8 cellular contexts compared by ENCODE assay signal in genomic region chr7:102412548-102412947, GRCh38. TPM values are rescaled to one million over a fixed set of nuclear protein-coding genes. Genes with fewer than 3 reads are reported as not detected.
DNase-seq lines count a peak whose midpoint lies in the region; ATAC-seq and TF ChIP-seq lines count a peak whose summit lies in the region.

No MANE protein-coding gene starts in this region.

- no peak overlapping the region for H3K27ac ChIP-seq in mammary epithelial cell (ENCODE audit: insufficient read depth, low read depth, low read length)
- H3K27ac ChIP-seq in right lobe of liver, result no peak overlapping the region

- no peaks in the 10 kb centered on the region for H3K27me3 Mint-ChIP-seq in stimulated activated naive CD8-positive, alpha-beta T cell treated with anti-CD3 and anti-CD28 coated beads, Interleukin-15, amount 100 ng/mL, for 72 hours

- H3K4me3 Mint-ChIP-seq in stimulated activated naive CD8-positive, alpha-beta T cell treated with anti-CD3 and anti-CD28 coated beads, Interleukin-15, amount 100 ng/mL, for 72 hours, result no peak overlapping the region

- peaks cover 9% of the 10 kb centered on the region for H3K79me2 ChIP-seq in mammary epithelial cell (ENCODE audit: insufficient read depth, low read length)

- no TSS peak for BruUV-seq in mammary epithelial cell (replicated peaks; lab: Mats Ljungman, UMichigan)

- H3K27me3 ChIP-seq in mammary epithelial cell (ENCODE audit: insufficient read depth, low read length), result no peaks in the 10 kb centered on the region
- H3K27me3 ChIP-seq in right lobe of liver, result no peaks in the 10 kb centered on the region

- DNase-seq in stimulated activated naive CD8-positive, alpha-beta T cell treated with anti-CD3 and anti-CD28 coated beads, Interleukin-15, Interleukin-2, amounts not matched to agents 100 U/mL and 50 U/mL, for 24 hours, result peak; percentile 49
- no peak for DNase-seq in stimulated activated naive CD8-positive, alpha-beta T cell treated with anti-CD3 and anti-CD28 coated beads, Interleukin-15, amount 100 ng/mL, for 72 hours
- peak; percentile 78 for DNase-seq in RPMI8226
- no peak for DNase-seq in mammary epithelial cell
- peak in 1 of 3 donors; percentile 29 for DNase-seq in right lobe of liver
- no peak for DNase-seq in H4 (ENCODE audit: low spot score)
- DNase-seq in NCI-H2227 (lab: John Stamatoyannopoulos, UW; ENCODE audit: unreplicated experiment), result no peak

- H3K4me1 ChIP-seq in mammary epithelial cell (ENCODE audit: insufficient read depth, low read length) (no peaks in the 10 kb centered on the region), right lobe of liver (no peaks in the 10 kb centered on the region)

- H3K9me3 ChIP-seq in mammary epithelial cell (replicated peaks; ENCODE audit: insufficient read depth, low read length) (no peaks in the 10 kb centered on the region), right lobe of liver (no peaks in the 10 kb centered on the region)

- no peak for TF ChIP-seq POLR2A in right lobe of liver (IDR thresholded peaks at IDR 0.05)

- H3K36me3 ChIP-seq in mammary epithelial cell (ENCODE audit: insufficient read depth, low read length), result peaks cover 10% of the 10 kb centered on the region
- H3K36me3 ChIP-seq in right lobe of liver, result peaks cover 0 to 43% (median 4%) of the 10 kb centered on the region in 4 donors

- H3K4me3 ChIP-seq in mammary epithelial cell (replicated peaks in 1 of 3; ENCODE audit: insufficient read depth in 1 of 3, low read depth in 2 of 3, low read length in 3 of 3) (no peak overlapping the region), right lobe of liver (no peak overlapping the region)

- intact Hi-C loops in mammary epithelial cell (cut with micrococcal nuclease), result loop anchor here (1.0 to 2.0 kb wide), 2 partner anchors 38 to 53 kb away; no protein-coding TSS in a partner anchor
- intact Hi-C loops in right lobe of liver (cut with DNase I), result no loop called here

- H4K20me1 ChIP-seq in mammary epithelial cell (ENCODE audit: insufficient read depth, low read length), result no peaks in the 10 kb centered on the region

- ATAC-seq in stimulated activated naive CD8-positive, alpha-beta T cell treated with anti-CD3 and anti-CD28 coated beads, Interleukin-15, Interleukin-2, amounts not matched to agents 100 U/mL and 50 U/mL, for 24 hours, result no peak
- no peak for ATAC-seq in stimulated activated naive CD8-positive, alpha-beta T cell treated with anti-CD3 and anti-CD28 coated beads, Interleukin-15, amount 100 ng/mL, for 72 hours
- ATAC-seq in right lobe of liver (peak; percentile 71 to 77 (median 74)), GM19455 (IDR thresholded peaks at IDR 0.05; ENCODE audit: unreplicated experiment) (no peak)

- no peak overlapping the region for H3K27ac Mint-ChIP-seq in stimulated activated naive CD8-positive, alpha-beta T cell treated with anti-CD3 and anti-CD28 coated beads, Interleukin-15, amount 100 ng/mL, for 72 hours

- no peak overlapping the region for H3K9ac ChIP-seq in mammary epithelial cell (ENCODE audit: insufficient read depth, low read length)

- H2AFZ ChIP-seq in mammary epithelial cell (ENCODE audit: low read depth, low read length), result no peak overlapping the region

- H3K4me1 Mint-ChIP-seq in stimulated activated naive CD8-positive, alpha-beta T cell treated with anti-CD3 and anti-CD28 coated beads, Interleukin-15, amount 100 ng/mL, for 72 hours, result peaks cover 39% of the 10 kb centered on the region

- dilution Hi-C loops in mammary epithelial cell (cut with HindIII; ENCODE audit: low sequenced_read_pairs), result no loop called here

- H3K9me3 Mint-ChIP-seq in stimulated activated naive CD8-positive, alpha-beta T cell treated with anti-CD3 and anti-CD28 coated beads, Interleukin-15, amount 100 ng/mL, for 72 hours, result peaks cover 0 to 6% of the 10 kb centered on the region in 2 donors

- in situ Hi-C loops in mammary epithelial cell (cut with MboI; ENCODE audit: low sequenced_read_pairs in 2 of 2), result no loop called here

- TF ChIP-seq CTCF in mammary epithelial cell (conservative IDR thresholded peaks at IDR 0.05 in 1 of 2, IDR thresholded peaks at IDR 0.05 in 1 of 2; ENCODE audit: extremely low read depth in 1 of 2, insufficient read depth in 1 of 2, low read depth in 1 of 2, low read length in 2 of 2), result peak; percentile 50 to 57
- peak; percentile 30 to 43 (median 34) for TF ChIP-seq CTCF in right lobe of liver (IDR thresholded peaks at IDR 0.05)

- H3K4me2 ChIP-seq in mammary epithelial cell (ENCODE audit: insufficient read depth, low read depth, low read length), result no peak overlapping the region

- 28% methylated on average over 5 of the region's 6 CpGs for whole genome bisulfite sequencing in mammary epithelial cell (ENCODE audit: low coverage, missing lambda C conversion rate)
- 56% methylated on average over 5 of the region's 6 CpGs for WGBS in right lobe of liver (ENCODE audit: insufficient coverage, low coverage, low lambda C conversion rate, missing lambda C conversion rate)

- CTCF ChIA-PET in mammary epithelial cell (lab: Charles Lee; ENCODE audit: low non-redundant PET), result no interaction called here

RNA-seq across cellular contexts. Expression of gene PRKRIP1, which starts 16.4 kb away (rescaled TPM):
- 10 to 100 TPM; 13.3 to 27.1 TPM for total RNA-seq in mammary epithelial cell
- polyA plus RNA-seq in mammary epithelial cell, result 13.2 TPM
- 1.0 TPM for polyA minus RNA-seq in mammary epithelial cell
- total RNA-seq in right lobe of liver, result 1 to 10 TPM; 6.1 to 9.8 (median 8.9) TPM
- total RNA-seq in H4 (2014; rRNA removed; shearing (Covaris generic)), result 20.9 and 24.5 TPM in 2 replicates

RNA-seq across cellular contexts. Expression of gene ORAI2, which starts 20.8 kb away (rescaled TPM):
- total RNA-seq in mammary epithelial cell, result 10 to 100 TPM; 17.3 to 28.0 TPM
- 10.7 TPM for polyA plus RNA-seq in mammary epithelial cell
- polyA minus RNA-seq in mammary epithelial cell, result 13.6 TPM
- 1 to 10 TPM; 1.2 to 4.2 (median 2.6) TPM for total RNA-seq in right lobe of liver
- 35.9 and 37.3 TPM in 2 replicates for total RNA-seq in H4 (2014; rRNA removed; shearing (Covaris generic))

RNA-seq across cellular contexts. Expression of gene ALKBH4, which starts 52.1 kb away (rescaled TPM):
- total RNA-seq in mammary epithelial cell, result 10 to 100 TPM in 1 of 2 donors, 1 to 10 TPM in 1; 9.2 to 12.5 TPM
- 5.3 TPM for polyA plus RNA-seq in mammary epithelial cell
- polyA minus RNA-seq in mammary epithelial cell, result 0.41 TPM
- total RNA-seq in right lobe of liver, result 10 to 100 TPM in 1 of 6 experiments, 1 to 10 TPM in 5; 3.7 to 11.7 (median 5.6) TPM
- total RNA-seq in H4 (2014; rRNA removed; shearing (Covaris generic)), result 45.7 and 52.7 TPM in 2 replicates

RNA-seq across cellular contexts. Expression of gene LRWD1, which starts 52.2 kb away (rescaled TPM):
- total RNA-seq in mammary epithelial cell, result 10 to 100 TPM; 17.8 to 18.3 TPM
- polyA plus RNA-seq in mammary epithelial cell, result 18.0 TPM
- 10.0 TPM for polyA minus RNA-seq in mammary epithelial cell
- total RNA-seq in right lobe of liver, result 10 to 100 TPM in 4 of 6 experiments, 1 to 10 TPM in 2; 8.3 to 15.5 (median 12.9) TPM
- total RNA-seq in H4 (2014; rRNA removed; shearing (Covaris generic)), result 30.6 and 42.1 TPM in 2 replicates

RNA-seq across cellular contexts. Expression of gene SPDYE6, which starts 56.3 kb away (rescaled TPM):
- not detected for total RNA-seq in mammary epithelial cell
- not detected for polyA plus RNA-seq in mammary epithelial cell
- not detected for polyA minus RNA-seq in mammary epithelial cell
- total RNA-seq in right lobe of liver, result not detected
- total RNA-seq in H4 (2014; rRNA removed; shearing (Covaris generic)), result not detected in 2 replicates

Comparison
In these comparisons a context has a peak if more than half of its experiments do, and no peak if none do; other contexts are left out.
1. DNase-seq: peak in stimulated activated naive CD8-positive, alpha-beta T cell treated with anti-CD3 and anti-CD28 coated beads, Interleukin-15, Interleukin-2, amounts not matched to agents 100 U/mL and 50 U/mL, for 24 hours (single experiment) and RPMI8226 (single experiment); none in stimulated activated naive CD8-positive, alpha-beta T cell treated with anti-CD3 and anti-CD28 coated beads, Interleukin-15, amount 100 ng/mL, for 72 hours (0 of 2), mammary epithelial cell (single experiment), H4 (single experiment) and NCI-H2227 (single experiment).
2. ATAC-seq: peak in right lobe of liver (4 of 4); none in stimulated activated naive CD8-positive, alpha-beta T cell treated with anti-CD3 and anti-CD28 coated beads, Interleukin-15, Interleukin-2, amounts not matched to agents 100 U/mL and 50 U/mL, for 24 hours (single experiment), stimulated activated naive CD8-positive, alpha-beta T cell treated with anti-CD3 and anti-CD28 coated beads, Interleukin-15, amount 100 ng/mL, for 72 hours (single experiment) and GM19455 (single experiment).